In genomic region chr4:1395389-1395820, GRCh38 we compare ENCODE assay signal across 10 cellular contexts. TPM values are rescaled to one million over a fixed set of nuclear protein-coding genes. Genes with fewer than 3 reads are reported as not detected.
"Had no signal": no experiment of that assay in that cellular context is flagged by ENCODE, and none has a peak within 500 bp of the region (broad histone marks: within the 10 kb centered on the region; RNA-seq: fewer than 3 reads in every experiment).

No MANE protein-coding gene starts in this region.

RNA-seq across cellular contexts. Expression of gene NKX1-1, which starts 10.8 kb away (rescaled TPM):
- total RNA-seq: activated CD4-positive, alpha-beta T cell treated with anti-CD3 and anti-CD28 coated beads, Interleukin-2, amount 10 ng/mL, durations not matched to agents 24 days and 14 days; activated CD8-positive, alpha-beta T cell treated with anti-CD3 and anti-CD28 coated beads, Interleukin-2, amount 10 ng/mL, durations not matched to agents 7 days and 5 days; activated T-helper 2 cell treated with anti-CD3 and anti-CD28 coated beads, Interferon-gamma antibody, Interleukin-2, Interleukin-4, amounts not matched to agents 10 μg/mL and 5 μg/mL and 100 μg/mL, durations not matched to agents 14 hours and 24 hours and 36 hours; IMR-90; MCF 10A; OCI-LY7; PC-9; SJCRH30; T-helper 1 cell treated with Interleukin-12 subunit alpha and Interleukin-12 subunit beta and Interleukin-4 antibody, amounts not matched to agents 30 ng/mL and 1 ng/mL, for 36 hours; T-helper 2 cell treated with Interferon-gamma antibody and Interleukin-4, amounts not matched to agents 100 ng/mL and 5 ng/mL, for 36 hours had no signal
- polyA plus RNA-seq: IMR-90 had no signal
